1 cellular context compared by ENCODE assay signal in genomic region chr5:15719784-15720183, GRCh38.
TF ChIP-seq lines count a peak whose summit lies in the region.

No MANE protein-coding gene starts in this region.

TF ChIP-seq in GM23338, 12 proteins besides CTCF, POLR2A, EP300 and RAD21 (continued from another document):
- TF ChIP-seq, protein P1, sequence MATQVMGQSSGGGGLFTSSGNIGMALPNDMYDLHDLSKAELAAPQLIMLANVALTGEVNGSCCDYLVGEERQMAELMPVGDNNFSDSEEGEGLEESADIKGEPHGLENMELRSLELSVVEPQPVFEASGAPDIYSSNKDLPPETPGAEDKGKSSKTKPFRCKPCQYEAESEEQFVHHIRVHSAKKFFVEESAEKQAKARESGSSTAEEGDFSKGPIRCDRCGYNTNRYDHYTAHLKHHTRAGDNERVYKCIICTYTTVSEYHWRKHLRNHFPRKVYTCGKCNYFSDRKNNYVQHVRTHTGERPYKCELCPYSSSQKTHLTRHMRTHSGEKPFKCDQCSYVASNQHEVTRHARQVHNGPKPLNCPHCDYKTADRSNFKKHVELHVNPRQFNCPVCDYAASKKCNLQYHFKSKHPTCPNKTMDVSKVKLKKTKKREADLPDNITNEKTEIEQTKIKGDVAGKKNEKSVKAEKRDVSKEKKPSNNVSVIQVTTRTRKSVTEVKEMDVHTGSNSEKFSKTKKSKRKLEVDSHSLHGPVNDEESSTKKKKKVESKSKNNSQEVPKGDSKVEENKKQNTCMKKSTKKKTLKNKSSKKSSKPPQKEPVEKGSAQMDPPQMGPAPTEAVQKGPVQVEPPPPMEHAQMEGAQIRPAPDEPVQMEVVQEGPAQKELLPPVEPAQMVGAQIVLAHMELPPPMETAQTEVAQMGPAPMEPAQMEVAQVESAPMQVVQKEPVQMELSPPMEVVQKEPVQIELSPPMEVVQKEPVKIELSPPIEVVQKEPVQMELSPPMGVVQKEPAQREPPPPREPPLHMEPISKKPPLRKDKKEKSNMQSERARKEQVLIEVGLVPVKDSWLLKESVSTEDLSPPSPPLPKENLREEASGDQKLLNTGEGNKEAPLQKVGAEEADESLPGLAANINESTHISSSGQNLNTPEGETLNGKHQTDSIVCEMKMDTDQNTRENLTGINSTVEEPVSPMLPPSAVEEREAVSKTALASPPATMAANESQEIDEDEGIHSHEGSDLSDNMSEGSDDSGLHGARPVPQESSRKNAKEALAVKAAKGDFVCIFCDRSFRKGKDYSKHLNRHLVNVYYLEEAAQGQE (IDR thresholded peaks at IDR 0.05; ENCODE audit: unreplicated experiment), result no peak
